ENCODE assay signal across 9 cellular contexts in genomic region chr19:8017808-8018207, GRCh38. TPM values are rescaled to one million over a fixed set of nuclear protein-coding genes. Genes with fewer than 3 reads are reported as not detected.
DNase-seq lines count a peak whose midpoint lies in the region; ATAC-seq and TF ChIP-seq lines count a peak whose summit lies in the region.
"Had no signal": no experiment of that assay in that cellular context is flagged by ENCODE, and none has a peak within 500 bp of the region (broad histone marks: within the 10 kb centered on the region; RNA-seq: fewer than 3 reads in every experiment).

No MANE protein-coding gene starts in this region.

- H3K9me3 Mint-ChIP-seq in naive B cell, result no peaks in the 10 kb centered on the region

- H3K4me1 ChIP-seq in uterus, result no peaks in the 10 kb centered on the region

- TF ChIP-seq CTCF in GM10266 (IDR thresholded peaks at IDR 0.05; ENCODE audit: control insufficient read depth, insufficient read depth, low read depth, missing control alignments) (peak; percentile 72), uterus (IDR thresholded peaks at IDR 0.05) (no peak)

- DNase-seq in GM10266 (ENCODE audit: extremely low spot score) (peak; percentile 72), HuH-7 (ENCODE audit: low spot score) (peak; percentile 59), naive B cell (peak; percentile 37), HCEC 1CT (no peak), NCI-H1694 (lab: John Stamatoyannopoulos, UW) (no peak), uterus (no peak), LoVo (ENCODE audit: low spot score) (no peak)
- DNase-seq in activated CD4-positive, alpha-beta T cell treated with anti-CD3 and anti-CD28 coated beads, Interleukin-2, amount 50 U/mL, for 48 hours, result peak; percentile 34 to 53
- DNase-seq: NCI-H1092 treated with DMSO at 0.1 percent for 48 hours had no signal

- ATAC-seq in naive B cell (ENCODE audit: low read depth in 2 of 2), result peak; percentile 99 to 100

- peak overlapping the region in 5 of 6 donors; percentile 6 to 82 (median 38) for H3K27ac Mint-ChIP-seq in naive B cell

- H3K27me3 Mint-ChIP-seq in naive B cell, result no peaks in the 10 kb centered on the region

- no peak overlapping the region for H3K4me3 ChIP-seq in uterus

- intact Hi-C loops in uterus (cut with DNase I; ENCODE audit: low total_unique reads), result no loop called here

- H3K36me3 ChIP-seq in uterus, result no peaks in the 10 kb centered on the region

- no peaks in the 10 kb centered on the region for H3K27me3 ChIP-seq in uterus

- H3K4me1 Mint-ChIP-seq in naive B cell, result peaks cover 9 to 15% (median 10%) of the 10 kb centered on the region in 3 donors

- TF ChIP-seq POLR2A in uterus (IDR thresholded peaks at IDR 0.05), result no peak

- H3K36me3 Mint-ChIP-seq in naive B cell, result no peaks in the 10 kb centered on the region

- H3K9me3 ChIP-seq in uterus, result no peaks in the 10 kb centered on the region

- H3K27ac ChIP-seq in uterus, result no peak overlapping the region

- H3K4me3 Mint-ChIP-seq in naive B cell, result peak overlapping the region in 2 of 8 donors; percentile 33 to 47

RNA-seq across cellular contexts. Expression of gene ELAVL1, which starts 12.4 kb away (rescaled TPM):
- 10 to 100 TPM; 49.9 to 74.3 (median 59.4) TPM for polyA plus RNA-seq in naive B cell (ENCODE audit: low read depth in 6 of 6)
- total RNA-seq in uterus, result 10 to 100 TPM; 14.1 to 71.7 (median 39.3) TPM

RNA-seq across cellular contexts. Expression of gene CCL25, which starts 34.8 kb away (rescaled TPM):
- polyA plus RNA-seq in naive B cell (ENCODE audit: low read depth in 6 of 6), result under 1 TPM in 1 of 6 donors, not detected in 5; 0.71 TPM
- not detected for total RNA-seq in uterus

Comparison
In these comparisons a context has a peak if more than half of its experiments do, and no peak if none do; other contexts are left out.
1. DNase-seq: peak in GM10266 (single experiment), HuH-7 (single experiment), activated CD4-positive, alpha-beta T cell treated with anti-CD3 and anti-CD28 coated beads, Interleukin-2, amount 50 U/mL, for 48 hours (2 of 2) and naive B cell (single experiment); none in HCEC 1CT (single experiment), NCI-H1694 (single experiment), uterus (0 of 2) and LoVo (single experiment).